ENCODE assay signal across 8 cellular contexts in the genomic region with DNA sequence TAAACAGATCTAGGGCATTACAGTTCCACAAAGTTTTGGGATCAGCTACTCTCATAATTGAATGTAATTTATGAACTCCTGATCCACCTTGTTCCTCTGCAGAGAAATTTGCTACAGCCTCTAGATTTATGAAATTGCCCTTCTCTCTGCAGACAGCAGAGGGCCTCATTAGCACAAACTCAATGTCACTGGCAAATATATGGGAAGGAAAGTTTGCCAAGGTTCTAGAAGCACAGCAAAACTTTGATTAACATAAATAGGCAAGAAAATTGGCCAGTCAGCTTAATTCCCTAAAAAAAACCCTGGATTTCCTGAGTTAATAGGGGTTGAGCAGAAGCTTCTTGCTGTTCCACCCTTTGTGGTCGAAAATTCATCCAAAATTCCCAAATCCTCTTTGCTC. TPM values are rescaled to one million over a fixed set of nuclear protein-coding genes. Genes with fewer than 3 reads are reported as not detected.
DNase-seq lines count a peak whose midpoint lies in the region; ATAC-seq, FAIRE-seq and TF ChIP-seq lines count a peak whose summit lies in the region.

No MANE protein-coding gene starts in this region.

- peak; percentile 60 for TF ChIP-seq CTCF in GM10248 (IDR thresholded peaks at IDR 0.05; ENCODE audit: control extremely low read depth, extremely low read depth, low read depth, missing control alignments)
- peak; percentile 42 to 73 (median 64) for TF ChIP-seq CTCF in ascending aorta (IDR thresholded peaks at IDR 0.05)
- peak in 2 of 3 experiments; percentile 3 to 64 for TF ChIP-seq CTCF in vagina (IDR thresholded peaks at IDR 0.05)

- H3K36me3 ChIP-seq in ascending aorta, result peaks cover 0 to 4% of the 10 kb centered on the region in 2 donors
- no peaks in the 10 kb centered on the region for H3K36me3 ChIP-seq in vagina

- FAIRE-seq in A204.1 (lab: Jason Lieb, UNC), result peak; percentile 88
- FAIRE-seq in islet of Langerhans (lab: Jason Lieb, UNC), result peak; percentile 99
- FAIRE-seq in H54 (lab: Jason Lieb, UNC), result no peak

- DNase-seq in GM10248 (ENCODE audit: extremely low spot score) (peak; percentile 24), NCI-H1694 treated with DMSO at 0.1 percent for 48 hours (lab: John Stamatoyannopoulos, UW) (peak; percentile 46), ascending aorta (ENCODE audit: low spot score in 2 of 2) (no peak), vagina (ENCODE audit: extremely low spot score in 2 of 2) (no peak), H54 (ENCODE audit: insufficient read length, low spot score) (no peak)

- no peak for ATAC-seq in HG03280 (IDR thresholded peaks at IDR 0.05; ENCODE audit: unreplicated experiment)

- H3K9me3 ChIP-seq in ascending aorta (no peaks in the 10 kb centered on the region), vagina (no peaks in the 10 kb centered on the region)

- TF ChIP-seq POLR2A in vagina (IDR thresholded peaks at IDR 0.05), result no peak
- no peak for TF ChIP-seq POLR2A in H54 (IDR thresholded peaks at IDR 0.05; ENCODE audit: low read depth, low read length)

- intact Hi-C loops in ascending aorta (cut with DNase I), result loop anchor here (1.0 to 10.0 kb wide), 4 partner anchors 58 to 235 kb away; partner anchors contain the start of genes MID2 and NCBP2L
- intact Hi-C loops in vagina (cut with DNase I), result no loop called here

- H3K4me1 ChIP-seq in ascending aorta, result peaks cover 0 to 3% of the 10 kb centered on the region in 2 donors
- H3K4me1 ChIP-seq in vagina, result no peaks in the 10 kb centered on the region

- CTCF ChIA-PET in GM10248 (lab: Yijun Ruan, JAX), result interaction anchor here (0.7 to 19.0 kb wide), 25 partner anchors 9 to 414 kb away, joined by 3 to 222 read pairs (median 4); partner anchors contain the start of genes NCBP2L, PRPS1 and TSC22D3

- H3K27me3 ChIP-seq in ascending aorta (no peaks in the 10 kb centered on the region), vagina (no peaks in the 10 kb centered on the region)

- H3K4me3 ChIP-seq in ascending aorta (no peak overlapping the region), vagina (no peak overlapping the region)

- POLR2A ChIA-PET in GM10248 (lab: Yijun Ruan, JAX), result interaction anchor here (1.9 kb wide), 1 partner anchor 57 kb away, joined by 5 read pairs; no protein-coding TSS in a partner anchor

- no peak overlapping the region for H3K27ac ChIP-seq in ascending aorta
- no peak overlapping the region for H3K27ac ChIP-seq in vagina

RNA-seq across cellular contexts. Expression of gene PRPS1, which starts 31.5 kb away (rescaled TPM):
- total RNA-seq in ascending aorta (14.0 TPM), vagina (19.9 TPM)

Comparison
In these comparisons a context has a peak if more than half of its experiments do, and no peak if none do; other contexts are left out.
1. DNase-seq: peak in GM10248 (single experiment) and NCI-H1694 treated with DMSO at 0.1 percent for 48 hours (single experiment); none in ascending aorta (0 of 2), vagina (0 of 2) and H54 (single experiment).
2. Peak in every context shown above with its lines, with median percentiles within 50 percentile points of each other: CTCF ChIP-seq.